In genomic region chr20:19688031-19688806, GRCh38 we compare ENCODE assay signal across 7 cellular contexts.
DNase-seq lines count a peak whose midpoint lies in the region; ATAC-seq, FAIRE-seq and TF ChIP-seq lines count a peak whose summit lies in the region.

No MANE protein-coding gene starts in this region.

- H3K4me3 ChIP-seq in GM12865 (ENCODE audit: low read depth, low read length) (no peak overlapping the region), coronary artery (no peak overlapping the region), left lung (no peak overlapping the region)

- no peaks in the 10 kb centered on the region for H3K9me3 ChIP-seq in left lung

- TF ChIP-seq CTCF in GM12865 (IDR thresholded peaks at IDR 0.05; ENCODE audit: insufficient read depth, low read depth, low read length, missing control alignments) (peak; percentile 8), coronary artery (IDR thresholded peaks at IDR 0.05) (peak; percentile 29), left lung (IDR thresholded peaks at IDR 0.05) (peak; percentile 37 to 58)

- FAIRE-seq in urothelium cell line (lab: Jason Lieb, UNC), result no peak

- no peaks in the 10 kb centered on the region for H3K36me3 ChIP-seq in left lung

- H3K4me1 ChIP-seq in left lung, result peaks cover 0 to 7% of the 10 kb centered on the region in 2 donors

- peak; percentile 89 for ATAC-seq in left lung
- no peak for ATAC-seq in HG03460 (IDR thresholded peaks at IDR 0.05; ENCODE audit: unreplicated experiment)

- intact Hi-C loops in left lung (cut with DNase I), result no loop called here

- DNase-seq in GM12865 (ENCODE audit: low read depth), result peak; percentile 14
- DNase-seq in NCI-H446 (lab: John Stamatoyannopoulos, UW), result peak; percentile 38 to 70
- DNase-seq in coronary artery (ENCODE audit: low spot score), result peak; percentile 84
- peak; percentile 67 to 84 for DNase-seq in left lung
- DNase-seq in urothelium cell line (ENCODE audit: low spot score), result peak; percentile 75
- DNase-seq in activated CD4-positive, CD25-positive, alpha-beta regulatory T cell (lab: John Stamatoyannopoulos, UW), result no peak

- H3K27ac ChIP-seq in coronary artery (peak overlapping the region in 1 of 2 donors; percentile 67), left lung (no peak overlapping the region)

- no peaks in the 10 kb centered on the region for H3K27me3 ChIP-seq in left lung

Comparison
In these comparisons a context has a peak if more than half of its experiments do, and no peak if none do; other contexts are left out.
1. DNase-seq: peak in GM12865 (single experiment), NCI-H446 (2 of 2), coronary artery (single experiment), left lung (2 of 2) and urothelium cell line (single experiment); none in activated CD4-positive, CD25-positive, alpha-beta regulatory T cell (0 of 4).
2. Peak in every context shown above with its lines, with median percentiles within 50 percentile points of each other: CTCF ChIP-seq.